ENCODE assay signal across 1 cellular context in the genomic region with DNA sequence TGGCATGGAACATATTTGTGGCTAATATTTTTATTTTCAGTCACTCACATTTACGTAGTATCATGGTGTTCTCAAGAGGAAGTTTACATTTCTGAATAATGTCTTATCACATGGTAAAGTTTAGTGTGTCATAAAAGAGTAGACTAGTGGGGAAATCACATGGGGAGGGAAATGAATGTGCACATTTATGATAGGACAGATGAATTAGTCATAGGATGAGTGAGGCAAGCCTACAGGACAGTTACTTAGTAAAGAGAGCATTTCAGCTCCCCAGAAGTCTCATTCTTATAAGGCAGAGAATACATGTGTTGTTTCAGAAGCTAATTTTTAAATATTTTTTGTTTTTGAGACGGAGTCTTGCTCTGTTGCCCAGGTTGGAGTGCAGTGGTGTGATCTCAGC.
TF ChIP-seq lines count a peak whose summit lies in the region.

No MANE protein-coding gene starts in this region.

TF ChIP-seq in SK-N-SH treated with all-trans-retinoic acid at 6 μM for 48 hours, 23 proteins besides CTCF, POLR2A, EP300 and RAD21 (continued from another document):
- no peak for TF ChIP-seq ZC3H10 (CRISPR knock-in tag; IDR thresholded peaks at IDR 0.05)
- no peak for TF ChIP-seq ZNF565 (CRISPR knock-in tag; conservative IDR thresholded peaks at IDR 0.05; ENCODE audit: low read depth)
- TF ChIP-seq ARNTL (CRISPR knock-in tag; IDR thresholded peaks at IDR 0.05; ENCODE audit: borderline replicate concordance, low read depth) = no peak
